1 cellular context compared by ENCODE assay signal in the genomic region with DNA sequence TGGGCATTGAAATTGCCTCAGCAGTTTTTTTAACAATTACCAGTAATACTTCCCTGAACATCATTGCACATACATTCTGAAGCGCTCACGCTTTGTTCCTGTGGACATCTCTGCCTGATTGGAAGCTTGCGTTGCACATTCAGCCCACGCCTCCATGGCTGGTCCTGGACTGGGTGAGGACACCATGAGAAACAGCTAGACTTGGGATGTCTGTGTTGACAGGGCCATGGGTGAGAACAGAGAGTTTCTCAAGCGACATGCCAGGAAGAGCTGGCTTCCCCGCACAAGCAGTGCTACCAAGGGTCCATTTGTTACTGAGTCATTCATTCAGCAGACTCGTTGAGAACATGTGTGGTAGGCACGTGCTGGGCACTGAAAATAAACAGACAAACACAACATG.
TF ChIP-seq lines count a peak whose summit lies in the region.

No MANE protein-coding gene starts in this region.

TF ChIP-seq in HepG2, 621 proteins besides CTCF, POLR2A, EP300 and RAD21 (continued from another document):
- TF ChIP-seq, protein P1, sequence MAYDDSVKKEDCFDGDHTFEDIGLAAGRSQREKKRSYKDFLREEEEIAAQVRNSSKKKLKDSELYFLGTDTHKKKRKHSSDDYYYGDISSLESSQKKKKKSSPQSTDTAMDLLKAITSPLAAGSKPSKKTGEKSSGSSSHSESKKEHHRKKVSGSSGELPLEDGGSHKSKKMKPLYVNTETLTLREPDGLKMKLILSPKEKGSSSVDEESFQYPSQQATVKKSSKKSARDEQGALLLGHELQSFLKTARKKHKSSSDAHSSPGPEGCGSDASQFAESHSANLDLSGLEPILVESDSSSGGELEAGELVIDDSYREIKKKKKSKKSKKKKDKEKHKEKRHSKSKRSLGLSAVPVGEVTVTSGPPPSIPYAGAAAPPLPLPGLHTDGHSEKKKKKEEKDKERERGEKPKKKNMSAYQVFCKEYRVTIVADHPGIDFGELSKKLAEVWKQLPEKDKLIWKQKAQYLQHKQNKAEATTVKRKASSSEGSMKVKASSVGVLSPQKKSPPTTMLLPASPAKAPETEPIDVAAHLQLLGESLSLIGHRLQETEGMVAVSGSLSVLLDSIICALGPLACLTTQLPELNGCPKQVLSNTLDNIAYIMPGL (CRISPR knock-in tag; IDR thresholded peaks at IDR 0.05; ENCODE audit: borderline replicate concordance in 1 of 2, low read depth in 1 of 2) = no peak
- TF ChIP-seq NBN (conservative IDR thresholded peaks at IDR 0.05) = no peak
- TF ChIP-seq, protein P2, sequence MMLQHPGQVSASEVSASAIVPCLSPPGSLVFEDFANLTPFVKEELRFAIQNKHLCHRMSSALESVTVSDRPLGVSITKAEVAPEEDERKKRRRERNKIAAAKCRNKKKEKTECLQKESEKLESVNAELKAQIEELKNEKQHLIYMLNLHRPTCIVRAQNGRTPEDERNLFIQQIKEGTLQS (CRISPR knock-in tag; IDR thresholded peaks at IDR 0.05) = no peak
- no peak for TF ChIP-seq ZNF556 (CRISPR knock-in tag; IDR thresholded peaks at IDR 0.05; ENCODE audit: borderline replicate concordance)
- TF ChIP-seq ATF7-NPFF (CRISPR knock-in tag; IDR thresholded peaks at IDR 0.05; ENCODE audit: low read depth) = no peak
